Comparison of ENCODE assay signal across 1 cellular context in the genomic region with DNA sequence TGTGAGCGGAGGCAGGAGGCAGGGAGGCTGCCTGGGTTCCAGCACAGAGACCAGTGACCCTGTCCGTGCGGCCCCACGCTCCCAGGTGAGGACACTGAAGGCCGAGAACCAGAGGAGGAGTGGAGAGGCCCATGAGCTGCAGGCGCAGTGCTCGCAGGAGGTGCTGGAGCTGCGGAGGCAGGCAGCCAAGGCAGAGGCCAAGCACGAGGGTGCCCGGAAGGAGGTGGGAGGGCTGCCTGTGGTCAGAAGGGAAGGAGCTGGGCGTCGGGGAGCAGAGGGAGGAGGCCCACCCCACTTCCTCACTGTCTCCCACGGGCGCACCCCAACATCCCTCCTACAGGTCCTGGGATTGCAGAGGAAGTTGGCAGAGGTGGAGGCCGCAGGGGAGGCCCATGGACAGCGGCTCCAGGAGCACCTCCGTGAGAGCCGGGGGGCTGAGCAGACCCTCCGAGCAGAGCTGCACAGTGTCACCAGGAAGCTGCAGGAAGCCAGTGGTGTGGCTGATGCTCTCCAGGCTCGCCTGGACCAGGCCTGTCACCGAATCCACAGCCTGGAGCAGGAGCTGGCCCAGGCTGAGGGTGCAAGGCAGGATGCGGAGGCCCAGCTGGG.
TF ChIP-seq lines count a peak whose summit lies in the region.

No MANE protein-coding gene starts in this region.

TF ChIP-seq in HepG2, 621 proteins besides CTCF, POLR2A, EP300 and RAD21 (continued from another document):
- TF ChIP-seq, protein P1, sequence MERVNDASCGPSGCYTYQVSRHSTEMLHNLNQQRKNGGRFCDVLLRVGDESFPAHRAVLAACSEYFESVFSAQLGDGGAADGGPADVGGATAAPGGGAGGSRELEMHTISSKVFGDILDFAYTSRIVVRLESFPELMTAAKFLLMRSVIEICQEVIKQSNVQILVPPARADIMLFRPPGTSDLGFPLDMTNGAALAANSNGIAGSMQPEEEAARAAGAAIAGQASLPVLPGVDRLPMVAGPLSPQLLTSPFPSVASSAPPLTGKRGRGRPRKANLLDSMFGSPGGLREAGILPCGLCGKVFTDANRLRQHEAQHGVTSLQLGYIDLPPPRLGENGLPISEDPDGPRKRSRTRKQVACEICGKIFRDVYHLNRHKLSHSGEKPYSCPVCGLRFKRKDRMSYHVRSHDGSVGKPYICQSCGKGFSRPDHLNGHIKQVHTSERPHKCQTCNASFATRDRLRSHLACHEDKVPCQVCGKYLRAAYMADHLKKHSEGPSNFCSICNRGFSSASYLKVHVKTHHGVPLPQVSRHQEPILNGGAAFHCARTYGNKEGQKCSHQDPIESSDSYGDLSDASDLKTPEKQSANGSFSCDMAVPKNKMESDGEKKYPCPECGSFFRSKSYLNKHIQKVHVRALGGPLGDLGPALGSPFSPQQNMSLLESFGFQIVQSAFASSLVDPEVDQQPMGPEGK (CRISPR knock-in tag; IDR thresholded peaks at IDR 0.05): no peak
- TF ChIP-seq GATAD1 (CRISPR knock-in tag; IDR thresholded peaks at IDR 0.05) (no peak), ISL2 (CRISPR knock-in tag; IDR thresholded peaks at IDR 0.05) (no peak), ELF4 (CRISPR knock-in tag; IDR thresholded peaks at IDR 0.05; ENCODE audit: borderline replicate concordance) (no peak), SNRNP70 (IDR thresholded peaks at IDR 0.05; ENCODE audit: low read depth, low read length) (no peak), ZBTB49 (CRISPR knock-in tag; IDR thresholded peaks at IDR 0.05; ENCODE audit: borderline replicate concordance) (no peak), ZIK1 (CRISPR knock-in tag; IDR thresholded peaks at IDR 0.05; ENCODE audit: borderline replicate concordance, low read depth) (0 out of 2 replicates have a peak, but pooled peaks have one; percentile 35), ZNF616 (CRISPR knock-in tag; IDR thresholded peaks at IDR 0.05; ENCODE audit: low read depth) (no peak), STAG1 (CRISPR knock-in tag; IDR thresholded peaks at IDR 0.05) (no peak), MAFG (CRISPR knock-in tag; IDR thresholded peaks at IDR 0.05) (0 out of 2 replicates have a peak, but pooled peaks have one; percentile 16), ZNF569 (CRISPR knock-in tag; IDR thresholded peaks at IDR 0.05; ENCODE audit: borderline replicate concordance) (no peak), FIP1L1 (IDR thresholded peaks at IDR 0.05; ENCODE audit: borderline replicate concordance, insufficient read depth, low read depth, low read length) (no peak), ARHGAP35 (CRISPR knock-in tag; IDR thresholded peaks at IDR 0.05; ENCODE audit: borderline replicate concordance) (no peak), KLF9 (CRISPR knock-in tag; IDR thresholded peaks at IDR 0.05; ENCODE audit: low read depth) (no peak), ZNF773 (CRISPR knock-in tag; IDR thresholded peaks at IDR 0.05; ENCODE audit: borderline replicate concordance) (no peak), PHB2 (IDR thresholded peaks at IDR 0.05; ENCODE audit: partially characterized antibody) (no peak), ZNF205 (CRISPR knock-in tag; IDR thresholded peaks at IDR 0.05) (no peak), ZNF577 (CRISPR knock-in tag; IDR thresholded peaks at IDR 0.05; ENCODE audit: borderline replicate concordance, low read depth) (no peak), ZNF607 (CRISPR knock-in tag; IDR thresholded peaks at IDR 0.05; ENCODE audit: borderline replicate concordance) (no peak), AKAP8 (CRISPR knock-in tag; IDR thresholded peaks at IDR 0.05) (no peak), RBFOX2 (IDR thresholded peaks at IDR 0.05; ENCODE audit: low read depth, low read length) (no peak), POLR2AphosphoS2 (IDR thresholded peaks at IDR 0.05; ENCODE audit: low read depth, low read length) (no peak), TBX2 (CRISPR knock-in tag; IDR thresholded peaks at IDR 0.05; ENCODE audit: borderline replicate concordance) (no peak), SRSF1 (optimal IDR thresholded peaks at IDR 0.05; ENCODE audit: low read depth, low read length) (no peak), PRPF4 (IDR thresholded peaks at IDR 0.05; ENCODE audit: low read depth, low read length, poor library complexity, severe bottlenecking) (no peak), RFXAP (CRISPR knock-in tag; IDR thresholded peaks at IDR 0.05; ENCODE audit: borderline replicate concordance) (no peak)
- TF ChIP-seq, protein P2, sequence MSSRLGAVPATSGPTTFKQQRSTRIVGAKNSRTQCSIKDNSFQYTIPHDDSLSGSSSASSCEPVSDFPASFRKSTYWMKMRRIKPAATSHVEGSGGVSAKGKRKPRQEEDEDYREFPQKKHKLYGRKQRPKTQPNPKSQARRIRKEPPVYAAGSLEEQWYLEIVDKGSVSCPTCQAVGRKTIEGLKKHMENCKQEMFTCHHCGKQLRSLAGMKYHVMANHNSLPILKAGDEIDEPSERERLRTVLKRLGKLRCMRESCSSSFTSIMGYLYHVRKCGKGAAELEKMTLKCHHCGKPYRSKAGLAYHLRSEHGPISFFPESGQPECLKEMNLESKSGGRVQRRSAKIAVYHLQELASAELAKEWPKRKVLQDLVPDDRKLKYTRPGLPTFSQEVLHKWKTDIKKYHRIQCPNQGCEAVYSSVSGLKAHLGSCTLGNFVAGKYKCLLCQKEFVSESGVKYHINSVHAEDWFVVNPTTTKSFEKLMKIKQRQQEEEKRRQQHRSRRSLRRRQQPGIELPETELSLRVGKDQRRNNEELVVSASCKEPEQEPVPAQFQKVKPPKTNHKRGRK (CRISPR knock-in tag; IDR thresholded peaks at IDR 0.05): no peak
